8 cellular contexts compared by ENCODE assay signal in the genomic region with DNA sequence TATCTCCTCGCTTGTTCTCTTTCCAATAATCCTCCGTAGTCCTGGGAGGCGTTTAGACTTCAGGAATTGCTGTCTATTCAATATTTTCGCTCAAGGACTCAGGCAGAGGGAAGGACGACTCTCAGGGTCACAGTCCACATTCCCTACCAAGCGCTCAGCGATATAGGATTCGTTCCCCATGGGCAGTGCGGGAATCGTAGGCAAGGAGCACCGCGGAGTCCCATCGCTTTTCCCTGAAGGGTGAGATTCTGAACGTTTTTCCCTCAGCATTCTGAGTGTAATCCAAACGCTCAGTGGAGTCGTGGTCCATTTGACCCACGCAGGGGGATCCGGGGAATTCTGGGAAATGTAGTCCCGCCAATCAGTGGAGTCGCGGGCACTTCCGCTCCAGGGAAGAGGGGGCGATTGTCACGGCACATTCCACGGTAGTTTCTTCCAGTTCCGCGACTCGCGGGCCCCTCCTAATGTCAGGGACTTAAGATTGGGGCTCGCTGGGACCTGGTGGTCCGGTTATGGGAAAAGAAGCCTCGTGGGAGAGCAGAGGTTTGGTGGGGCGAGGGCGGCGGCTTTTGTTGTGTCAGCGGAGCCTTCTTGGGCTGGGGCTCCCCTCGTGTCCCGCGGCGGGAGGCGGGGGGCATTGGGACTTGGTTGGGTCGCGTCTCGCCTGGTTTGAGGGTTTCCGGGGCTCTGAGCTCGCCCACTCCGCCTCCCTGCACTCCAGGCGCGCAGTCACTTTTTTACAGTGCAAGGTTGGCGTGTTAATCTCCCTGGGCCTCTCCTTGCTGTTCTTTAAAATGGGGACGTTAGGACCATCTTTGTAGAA. TPM values are rescaled to one million over a fixed set of nuclear protein-coding genes. Genes with fewer than 3 reads are reported as not detected.
A peak's percentile ranks its signal among the peaks of the same experiment; 100 is the strongest.
DNase-seq lines count a peak whose midpoint lies in the region; ATAC-seq, FAIRE-seq and TF ChIP-seq lines count a peak whose summit lies in the region.

ZNF234 (plus strand) TSS at position 364 of the 823 bp plus-strand sequence. CDS start 3,079 bp downstream, outside the sequence.

- H3K4me3 ChIP-seq in dorsolateral prefrontal cortex, result peak within 1 kb of the TSS; percentile 68 to 99 (median 92)
- H3K4me3 ChIP-seq in right lobe of liver, result peak within 1 kb of the TSS; percentile 74 to 89 (median 86)

- H3K9me3 Mint-ChIP-seq in activated CD4-positive, alpha-beta memory T cell treated with anti-CD3 and anti-CD28 coated beads for 36 hours, result peaks cover 5% of the 10 kb centered on the region

- TF ChIP-seq POLR2A in GM12891 (IDR thresholded peaks at IDR 0.05; ENCODE audit: low read depth, low read length), result no peak
- peak; percentile 29 for TF ChIP-seq POLR2A in right lobe of liver (IDR thresholded peaks at IDR 0.05)

- peaks cover 28% of the 10 kb centered on the region for H3K36me3 Mint-ChIP-seq in activated CD4-positive, alpha-beta memory T cell treated with anti-CD3 and anti-CD28 coated beads for 36 hours

- peaks cover 0 to 9% (median 1%) of the 10 kb centered on the region in 4 donors for H3K36me3 ChIP-seq in right lobe of liver

- H3K4me1 Mint-ChIP-seq in activated CD4-positive, alpha-beta memory T cell treated with anti-CD3 and anti-CD28 coated beads for 36 hours (ENCODE audit: low read depth), result peaks cover 15% of the 10 kb centered on the region

- DNase-seq in GM12891 (ENCODE audit: insufficient read length, low spot score) (peak; percentile 63), NCI-H526 (lab: John Stamatoyannopoulos, UW) (peak; percentile 80 to 91), dorsolateral prefrontal cortex (peak; percentile 78 to 93 (median 89)), right lobe of liver (peak; percentile 84 to 88 (median 87))
- peak; percentile 78 for DNase-seq in activated CD4-positive, alpha-beta memory T cell treated with anti-CD3 and anti-CD28 coated beads for 36 hours
- peak; percentile 59 to 61 for DNase-seq in stimulated activated CD4-positive, alpha-beta T cell treated with anti-CD3 and anti-CD28 coated beads, Interleukin-2, amount 100 ng/mL, for 48 hours

- H3K9me3 ChIP-seq in right lobe of liver, result no peaks in the 10 kb centered on the region

- peaks cover 0 to 10% (median 2%) of the 10 kb centered on the region in 4 donors for H3K4me1 ChIP-seq in right lobe of liver

- H3K27ac ChIP-seq in dorsolateral prefrontal cortex, result peak within 1 kb of the TSS in 52 of 59 donors; percentile 1 to 88 (median 76)
- H3K27ac ChIP-seq in right lobe of liver, result peak within 1 kb of the TSS; percentile 16 to 60 (median 20)

- POLR2A ChIA-PET in activated CD4-positive, alpha-beta memory T cell treated with anti-CD3 and anti-CD28 coated beads for 36 hours (lab: Charles Lee), result interaction anchor here (1.0 to 1.3 kb wide), 2 partner anchors 23 to 27 kb away, joined by 3 read pairs; partner anchors contain the start of gene ZNF226

- CTCF ChIA-PET in activated CD4-positive, alpha-beta memory T cell treated with anti-CD3 and anti-CD28 coated beads for 36 hours (lab: Charles Lee), result no interaction called here

- TF ChIP-seq CTCF in dorsolateral prefrontal cortex (IDR thresholded peaks at IDR 0.05 in 54 of 56, conservative IDR thresholded peaks at IDR 0.05 in 2 of 56; ENCODE audit: low read depth in 1 of 56, partially characterized antibody in 56 of 56) (peak in 21 of 56 donors; percentile 1 to 34 (median 17)), right lobe of liver (IDR thresholded peaks at IDR 0.05) (no peak)

- H3K27me3 ChIP-seq in dorsolateral prefrontal cortex, result no peaks in the 10 kb centered on the region
- H3K27me3 ChIP-seq in right lobe of liver, result no peaks in the 10 kb centered on the region

- WGBS in right lobe of liver (ENCODE audit: insufficient coverage, low coverage, low lambda C conversion rate, missing lambda C conversion rate), result under 1% methylated on average over 36 of the region's 51 CpGs

- ATAC-seq in HG03025 (IDR thresholded peaks at IDR 0.05; ENCODE audit: low FRiP score, unreplicated experiment) (peak; percentile 71), right lobe of liver (peak; percentile 98 to 100 (median 99)), GM18858 (IDR thresholded peaks at IDR 0.05; ENCODE audit: unreplicated experiment) (no peak)

- peak within 1 kb of the TSS; percentile 83 for H3K27ac Mint-ChIP-seq in activated CD4-positive, alpha-beta memory T cell treated with anti-CD3 and anti-CD28 coated beads for 36 hours

- peak; percentile 92 for FAIRE-seq in GM12891 (lab: Jason Lieb, UNC)

- peak within 1 kb of the TSS; percentile 91 for H3K4me3 Mint-ChIP-seq in activated CD4-positive, alpha-beta memory T cell treated with anti-CD3 and anti-CD28 coated beads for 36 hours

- H3K27me3 Mint-ChIP-seq in activated CD4-positive, alpha-beta memory T cell treated with anti-CD3 and anti-CD28 coated beads for 36 hours, result no peaks in the 10 kb centered on the region

- intact Hi-C loops in activated CD4-positive, alpha-beta memory T cell treated with anti-CD3 and anti-CD28 coated beads for 36 hours (cut with micrococcal nuclease), result loop anchor here (1.0 to 2.0 kb wide), 4 partner anchors 24 to 139 kb away; partner anchors contain the start of genes ZNF225, ZNF226, ZNF227 and ZNF230
- intact Hi-C loops in dorsolateral prefrontal cortex (cut with DNase I) (loop anchor here in 1 of 2 donors (2.0 kb wide), 2 partner anchors 23 to 29 kb away; partner anchors contain the start of genes ZNF225 and ZNF226), right lobe of liver (cut with DNase I) (no loop called here)

TF ChIP-seq in GM12891, 5 proteins besides CTCF, POLR2A, EP300 and RAD21:
- no peak for TF ChIP-seq POU2F2 (IDR thresholded peaks at IDR 0.05; ENCODE audit: low read depth, low read length)
- peak; percentile 70 for TF ChIP-seq SPI1 (IDR thresholded peaks at IDR 0.05; ENCODE audit: low read depth, low read length)
- TF ChIP-seq TAF1 (IDR thresholded peaks at IDR 0.05; ENCODE audit: low read depth, low read length), result peak; percentile 29; the same call in 1 of the 2 replicates
TF ChIP-seq in GM12891: peak in this region for 2.

RNA-seq across cellular contexts. Expression of gene ZNF234, which starts in this region (rescaled TPM):
- 3.2 TPM for polyA plus RNA-seq in GM12891 (2012; ENCODE audit: low read depth, missing spikeins)
- total RNA-seq in activated CD4-positive, alpha-beta memory T cell treated with anti-CD3 and anti-CD28 coated beads for 36 hours, result 1 to 10 TPM; 7.3 to 8.7 TPM
- 10 to 100 TPM in 117 of 120 experiments, 1 to 10 TPM in 3; 8.8 to 27.0 (median 15.6) TPM for total RNA-seq in dorsolateral prefrontal cortex
- 1 to 10 TPM; 2.4 to 5.6 (median 3.5) TPM for total RNA-seq in right lobe of liver
